Comparison of ENCODE assay signal across 17 cellular contexts in genomic region chr4:25238052-25238451, GRCh38.
"Had no signal": no experiment of that assay in that cellular context is flagged by ENCODE, and none has a peak within 500 bp of the region (broad histone marks: within the 10 kb centered on the region; RNA-seq: fewer than 3 reads in every experiment).

No MANE protein-coding gene starts in this region.

- H3K27ac ChIP-seq: ascending aorta, gastroesophageal sphincter, heart right ventricle, right atrium auricular region, stomach, vagina, VCaP had no signal

- H3K27ac Mint-ChIP-seq: activated CD4-positive, alpha-beta memory T cell treated with anti-CD3 and anti-CD28 coated beads, Interleukin-2, amount 10 ng/mL, durations not matched to agents 7 days and 5 days; activated T-cell treated with anti-CD3 and anti-CD28 coated beads, Interleukin-2, amount 50 U/mL, for 24 hours; progenitor cell of endocrine pancreas had no signal

- DNase-seq: activated CD4-positive, alpha-beta memory T cell treated with anti-CD3 and anti-CD28 coated beads, Interleukin-2, amount 10 ng/mL, durations not matched to agents 7 days and 5 days; activated gamma-delta T cell; activated T-cell treated with anti-CD3 and anti-CD28 coated beads, Interleukin-2, amount 50 U/mL, for 24 hours; cortex of kidney; heart right ventricle; left ventricle myocardium superior; stimulated activated CD4-positive, alpha-beta T cell treated with anti-CD3 and anti-CD28 coated beads, Interleukin-2, amount 100 ng/mL, for 24 hours; stomach; T-helper 2 cell; trophoblast cell had no signal

- H3K4me3 Mint-ChIP-seq: activated CD4-positive, alpha-beta memory T cell treated with anti-CD3 and anti-CD28 coated beads, Interleukin-2, amount 10 ng/mL, durations not matched to agents 7 days and 5 days; activated T-cell treated with anti-CD3 and anti-CD28 coated beads, Interleukin-2, amount 50 U/mL, for 24 hours; neural crest cell had no signal

- H3K9me3 Mint-ChIP-seq: activated T-cell treated with anti-CD3 and anti-CD28 coated beads, Interleukin-2, amount 50 U/mL, for 24 hours had no signal

- H3K27me3 Mint-ChIP-seq: activated CD4-positive, alpha-beta memory T cell treated with anti-CD3 and anti-CD28 coated beads, Interleukin-2, amount 10 ng/mL, durations not matched to agents 7 days and 5 days; activated T-cell treated with anti-CD3 and anti-CD28 coated beads, Interleukin-2, amount 50 U/mL, for 24 hours; progenitor cell of endocrine pancreas had no signal

- H3K27me3 ChIP-seq: ascending aorta, gastroesophageal sphincter, heart right ventricle, right atrium auricular region, stomach, vagina had no signal

- H3K9me3 ChIP-seq: vagina had no signal

- H3K36me3 ChIP-seq: ascending aorta, gastroesophageal sphincter, heart right ventricle, right atrium auricular region, stomach, vagina had no signal

- ATAC-seq: gastroesophageal sphincter, heart right ventricle, left ventricle myocardium superior had no signal

- H3K4me3 ChIP-seq: ascending aorta, gastroesophageal sphincter, heart right ventricle, right atrium auricular region, stomach, vagina had no signal
